12 cellular contexts compared by ENCODE assay signal in genomic region chr12:49825971-49826421, GRCh38. TPM values are rescaled to one million over a fixed set of nuclear protein-coding genes. Genes with fewer than 3 reads are reported as not detected.
DNase-seq lines count a peak whose midpoint lies in the region; ATAC-seq and TF ChIP-seq lines count a peak whose summit lies in the region.
"Had no signal": no experiment of that assay in that cellular context is flagged by ENCODE, and none has a peak within 500 bp of the region (broad histone marks: within the 10 kb centered on the region; RNA-seq: fewer than 3 reads in every experiment).

No MANE protein-coding gene starts in this region.

- peak overlapping the region; percentile 99 for H3K4me2 ChIP-seq in SK-N-SH
- H3K4me2 ChIP-seq in mesenchymal stem cell (ENCODE audit: low read length, poor library complexity, severe bottlenecking), result peak overlapping the region; percentile 84

- H4K20me1 ChIP-seq in SK-N-SH (ENCODE audit: insufficient read depth), result peaks cover 56% of the 10 kb centered on the region

- H3K9me3 Mint-ChIP-seq in MCF 10A (ENCODE audit: unreplicated experiment), result no peaks in the 10 kb centered on the region

- no peak for TF ChIP-seq RAD21 in SK-N-SH (IDR thresholded peaks at IDR 0.05; ENCODE audit: low read length)

- no peak overlapping the region for H3K4ac ChIP-seq in mesenchymal stem cell (ENCODE audit: low read depth in 1 of 2, low read length in 2 of 2)

- WGBS in SK-N-SH (ENCODE audit: low lambda C conversion rate), result 92% methylated on average over 3 of the region's 4 CpGs
- 77% methylated on average over 3 of the region's 4 CpGs for WGBS in mesenchymal stem cell

- H3K36me3 ChIP-seq in SK-N-SH (replicated peaks in 1 of 2; ENCODE audit: control insufficient read depth in 1 of 2, insufficient read depth in 2 of 2, low read length in 1 of 2), result peaks cover 7 to 12% of the 10 kb centered on the region in 2 experiments
- peaks cover 12 to 35% of the 10 kb centered on the region in 2 experiments for H3K36me3 ChIP-seq in mesenchymal stem cell (ENCODE audit: control insufficient read depth in 1 of 2, insufficient read depth in 2 of 2, low read depth in 1 of 2, low read length in 2 of 2)
- peaks cover 12% of the 10 kb centered on the region for H3K36me3 ChIP-seq in thoracic aorta

- H3K27me3 ChIP-seq in SK-N-SH (ENCODE audit: insufficient read depth) (no peaks in the 10 kb centered on the region), mesenchymal stem cell (ENCODE audit: control insufficient read depth in 1 of 2, insufficient read depth in 1 of 2, low read length in 2 of 2) (no peaks in the 10 kb centered on the region), thoracic aorta (replicated peaks; ENCODE audit: insufficient read depth) (no peaks in the 10 kb centered on the region)

- peak overlapping the region in 1 of 2 experiments; percentile 35 for H2BK12ac ChIP-seq in mesenchymal stem cell (ENCODE audit: low read length in 2 of 2)

- no peak overlapping the region for H4K91ac ChIP-seq in mesenchymal stem cell (ENCODE audit: low read length)

- no peak overlapping the region for H2BK5ac ChIP-seq in mesenchymal stem cell (ENCODE audit: low read depth, low read length, poor library complexity, severe bottlenecking)

- peaks cover 21% of the 10 kb centered on the region for H3K4me1 Mint-ChIP-seq in MCF 10A (ENCODE audit: insufficient read depth, unreplicated experiment)

- H3K9me3 ChIP-seq in SK-N-SH (no peaks in the 10 kb centered on the region), mesenchymal stem cell (ENCODE audit: control insufficient read depth, low read length) (no peaks in the 10 kb centered on the region), thoracic aorta (no peaks in the 10 kb centered on the region)

- H3K27ac Mint-ChIP-seq in MCF 10A (ENCODE audit: low read depth, unreplicated experiment), result no peak overlapping the region
- H3K27ac Mint-ChIP-seq: activated naive CD8-positive, alpha-beta T cell had no signal

- H3K79me1 ChIP-seq in mesenchymal stem cell (replicated peaks; ENCODE audit: low read length, poor library complexity, severe bottlenecking), result peaks cover 10% of the 10 kb centered on the region

- H2BK120ac ChIP-seq in mesenchymal stem cell (ENCODE audit: low read depth, low read length), result peak overlapping the region; percentile 67

- H2AK5ac ChIP-seq in mesenchymal stem cell (ENCODE audit: low read length, severe bottlenecking), result peak overlapping the region; percentile 70

- H3F3A ChIP-seq in SK-N-SH (replicated peaks; ENCODE audit: insufficient read depth), result peaks cover 4% of the 10 kb centered on the region

- H3K4me3 Mint-ChIP-seq in MCF 10A (ENCODE audit: unreplicated experiment), result peak overlapping the region; percentile 81

- no peaks in the 10 kb centered on the region for H3K27me3 Mint-ChIP-seq in MCF 10A (ENCODE audit: insufficient read depth, unreplicated experiment)
- H3K27me3 Mint-ChIP-seq: activated naive CD8-positive, alpha-beta T cell had no signal

- no peak for TF ChIP-seq EP300 in SK-N-SH (IDR thresholded peaks at IDR 0.05; ENCODE audit: borderline replicate concordance in 1 of 2, low read depth in 1 of 2, low read length in 1 of 2)

- H3K9me2 ChIP-seq in SK-N-SH, result no peaks in the 10 kb centered on the region

- intact Hi-C loops in MCF 10A (cut with micrococcal nuclease), result no loop called here

- no peak for DNase-seq in SK-N-SH
- no peak for DNase-seq in MCF 10A (ENCODE audit: unreplicated experiment)
- peak; percentile 52 for DNase-seq in mesenchymal stem cell
- no peak for DNase-seq in thoracic aorta (ENCODE audit: low spot score)
- no peak for DNase-seq in stimulated activated naive CD4-positive, alpha-beta T cell (lab: John Stamatoyannopoulos, UW)
- DNase-seq: NCI-H187, OCI-M1 had no signal

- CTCF ChIA-PET in SK-N-SH (lab: Yijun Ruan, JAX) (interaction anchor here (0.6 to 7.5 kb wide), 3 partner anchors 13 to 85 kb away, joined by 3 to 51 read pairs (median 3); partner anchors contain the start of gene TMBIM6), MCF 10A (lab: Yijun Ruan, JAX) (interaction anchor here (1.2 kb wide), 1 partner anchor 41 kb away, joined by 3 read pairs; no protein-coding TSS in a partner anchor)

- H3K79me2 ChIP-seq in SK-N-SH (ENCODE audit: insufficient read depth), result peaks cover 66% of the 10 kb centered on the region

- no peak overlapping the region for H4K8ac ChIP-seq in mesenchymal stem cell (ENCODE audit: low read length)

- H2BK15ac ChIP-seq in mesenchymal stem cell (ENCODE audit: low read depth, poor library complexity, severe bottlenecking), result no peak overlapping the region

- H3K36me3 Mint-ChIP-seq in MCF 10A (ENCODE audit: insufficient read depth, unreplicated experiment), result no peaks in the 10 kb centered on the region

- ATAC-seq in SK-N-SH treated with all-trans-retinoic acid at 6 μM for 48 hours, result no peak
- ATAC-seq in thoracic aorta (ENCODE audit: insufficient number of reproducible peaks, low FRiP score, low read depth), result no peak
- no peak for ATAC-seq in HG03520 (IDR thresholded peaks at IDR 0.05; ENCODE audit: unreplicated experiment)
- ATAC-seq in GM18505 (IDR thresholded peaks at IDR 0.05; ENCODE audit: unreplicated experiment), result no peak

- H3K4me1 ChIP-seq in SK-N-SH (ENCODE audit: control insufficient read depth in 1 of 2, insufficient read depth in 2 of 2, low read depth in 1 of 2, low read length in 1 of 2) (peaks cover 15 to 31% of the 10 kb centered on the region in 2 experiments; a peak in 3 of 4 replicates), mesenchymal stem cell (ENCODE audit: control insufficient read depth, insufficient read depth, low read depth, low read length) (peaks cover 43% of the 10 kb centered on the region), thoracic aorta (ENCODE audit: control insufficient read depth in 1 of 2, low read depth in 2 of 2) (peaks cover 39 to 57% of the 10 kb centered on the region in 2 donors)

- no peak overlapping the region for H3K9ac ChIP-seq in SK-N-SH
- peak overlapping the region; percentile 89 for H3K9ac ChIP-seq in mesenchymal stem cell (ENCODE audit: low read length)

- peak overlapping the region in 1 of 2 experiments; percentile 61 for H3K14ac ChIP-seq in mesenchymal stem cell (ENCODE audit: low read length in 2 of 2)

- BruUV-seq in MCF 10A (replicated peaks; lab: Mats Ljungman, UMichigan), result no TSS peak

- TF ChIP-seq POLR2A in GM18505 (IDR thresholded peaks at IDR 0.05; ENCODE audit: borderline replicate concordance, extremely low read depth, insufficient read depth, insufficient read length), result no peak

- H3K18ac ChIP-seq in mesenchymal stem cell (ENCODE audit: low read depth in 1 of 2, low read length in 2 of 2), result peak overlapping the region; percentile 40 to 55

- H3K4me3 ChIP-seq in SK-N-SH (ENCODE audit: low read depth in 2 of 2, low read length in 1 of 2) (no peak overlapping the region), mesenchymal stem cell (ENCODE audit: insufficient read depth in 1 of 2, low read depth in 1 of 2, low read length in 2 of 2) (peak overlapping the region; percentile 18 to 87), thoracic aorta (peak overlapping the region; percentile 94)

- TF ChIP-seq CTCF in SK-N-SH (IDR thresholded peaks at IDR 0.05), result no peak
- TF ChIP-seq CTCF in MCF 10A (IDR thresholded peaks at IDR 0.05; ENCODE audit: unreplicated experiment), result no peak
- TF ChIP-seq CTCF in thoracic aorta (IDR thresholded peaks at IDR 0.05), result no peak

- H3K27ac ChIP-seq in SK-N-SH (ENCODE audit: low read depth in 2 of 2, low read length in 1 of 2) (no peak overlapping the region), mesenchymal stem cell (ENCODE audit: low read length, poor library complexity, severe bottlenecking) (peak overlapping the region; percentile 63), thoracic aorta (peak overlapping the region in 1 of 2 donors; percentile 88)
- H3K27ac ChIP-seq: 22Rv1 had no signal

- H2AFZ ChIP-seq in SK-N-SH (ENCODE audit: low read depth) (no peak overlapping the region), mesenchymal stem cell (ENCODE audit: low read depth, low read length) (no peak overlapping the region)

- peak overlapping the region in 1 of 2 experiments; percentile 91 for H3K23ac ChIP-seq in mesenchymal stem cell (ENCODE audit: low read length in 2 of 2)

- POLR2A ChIA-PET in SK-N-SH (lab: Yijun Ruan, JAX), result interaction anchor here (0.6 to 2.6 kb wide), 3 partner anchors 9 to 1547 kb away, joined by 3 to 9 read pairs (median 4); no protein-coding TSS in a partner anchor
- POLR2A ChIA-PET in MCF 10A (lab: Yijun Ruan, JAX), result interaction anchor here (0.7 to 4.8 kb wide), 5 partner anchors 15 to 696 kb away, joined by 3 to 67 read pairs (median 4); partner anchors contain the start of genes BCDIN3D and TMBIM6

TF ChIP-seq in SK-N-SH treated with all-trans-retinoic acid at 6 μM for 48 hours, 23 proteins besides CTCF, POLR2A, EP300 and RAD21 (continues in another document):
- TF ChIP-seq ZNF70 (CRISPR knock-in tag; IDR thresholded peaks at IDR 0.05), result no peak
- no peak for TF ChIP-seq CREB5 (CRISPR knock-in tag; IDR thresholded peaks at IDR 0.05; ENCODE audit: low read depth)
- no peak for TF ChIP-seq ZFP30 (CRISPR knock-in tag; IDR thresholded peaks at IDR 0.05)
- no peak for TF ChIP-seq ZC3H10 (CRISPR knock-in tag; IDR thresholded peaks at IDR 0.05)

RNA-seq across cellular contexts. Expression of gene NCKAP5L, which starts 2.2 kb away (rescaled TPM):
- polyA plus RNA-seq in SK-N-SH (2012; rRNA removed), result 8.7 and 8.9 TPM in 2 replicates
- polyA plus RNA-seq in SK-N-SH (2012; cell fraction: cytosol; rRNA removed), result 2.3 and 4.2 TPM in 2 replicates
- 31.2 and 32.9 TPM in 2 replicates for polyA plus RNA-seq in SK-N-SH (2012; cell fraction: nucleus; rRNA removed)
- 19.9 and 23.1 TPM in 2 replicates for total RNA-seq in MCF 10A (2022)
- polyA plus RNA-seq in mesenchymal stem cell (2013, experiment 1 of 2), result 23.5 TPM
- polyA plus RNA-seq in mesenchymal stem cell (2013, experiment 2 of 2), result 22.0 TPM
- 10 to 100 TPM; 34.9 to 38.0 TPM for total RNA-seq in thoracic aorta

RNA-seq across cellular contexts. Expression of gene BCDIN3D, which starts 16.9 kb away (rescaled TPM):
- polyA plus RNA-seq in SK-N-SH (2012; rRNA removed), result 2.3 and 3.8 TPM in 2 replicates
- polyA plus RNA-seq in SK-N-SH (2012; cell fraction: cytosol; rRNA removed), result 2.9 and 3.3 TPM in 2 replicates
- 1.6 and 2.7 TPM in 2 replicates for polyA plus RNA-seq in SK-N-SH (2012; cell fraction: nucleus; rRNA removed)
- 6.2 and 8.2 TPM in 2 replicates for total RNA-seq in MCF 10A (2022)
- 4.1 TPM for polyA plus RNA-seq in mesenchymal stem cell (2013, experiment 1 of 2)
- 4.4 TPM for polyA plus RNA-seq in mesenchymal stem cell (2013, experiment 2 of 2)
- 1 to 10 TPM; 1.6 to 2.7 TPM for total RNA-seq in thoracic aorta

Comparison
In these comparisons a context has a peak if more than half of its experiments do, and no peak if none do; other contexts are left out.
1. H3K4me3 ChIP-seq: peak in mesenchymal stem cell (2 of 2) and thoracic aorta (single experiment); none in SK-N-SH (0 of 2).